ENCODE assay signal across 8 cellular contexts in the genomic region with DNA sequence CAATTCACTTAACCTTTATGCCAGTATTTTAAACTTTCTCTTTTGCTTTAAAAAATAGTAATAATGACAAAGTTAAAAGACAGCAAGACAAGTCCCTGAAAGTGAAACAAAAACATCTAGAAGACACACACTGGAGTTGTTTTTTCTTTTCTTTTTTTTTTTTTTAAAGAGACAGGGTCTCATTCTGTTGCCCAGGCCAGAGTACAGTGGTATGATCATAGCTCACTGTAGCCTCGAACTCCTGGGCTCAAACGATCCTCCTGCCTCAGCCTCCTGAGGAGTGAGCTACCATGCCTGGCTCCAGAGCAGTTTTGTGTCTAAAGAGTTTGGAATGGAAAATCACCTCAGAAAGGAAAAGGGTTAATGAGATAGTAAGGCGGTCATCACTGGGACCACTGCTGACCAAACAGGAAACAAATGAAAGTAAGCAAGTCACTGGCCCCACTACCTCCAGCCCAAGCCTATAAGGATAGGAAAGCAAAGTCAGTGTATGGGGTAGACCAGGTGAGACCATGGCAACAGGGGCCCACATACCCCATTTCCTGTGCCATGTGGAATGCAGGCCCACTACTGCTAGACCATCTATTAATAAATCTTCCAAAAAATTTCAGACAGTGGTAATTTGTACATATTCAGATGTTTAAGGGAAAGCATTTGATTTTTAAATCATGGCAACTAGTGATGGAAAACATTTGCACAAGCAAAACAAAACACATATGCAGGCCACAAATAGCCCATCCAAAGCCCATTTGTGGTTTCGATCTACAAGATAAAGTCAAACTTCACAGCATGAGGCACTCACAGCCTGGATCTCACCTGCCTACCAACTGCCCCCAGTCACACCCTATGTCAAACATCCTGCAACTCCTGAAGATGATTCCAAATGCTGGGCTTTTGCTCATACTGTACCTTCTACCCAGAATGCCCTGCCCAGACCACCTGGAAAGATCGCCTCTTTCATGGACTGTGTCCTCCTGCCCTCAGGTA.
DNase-seq lines count a peak whose midpoint lies in the region; ATAC-seq and TF ChIP-seq lines count a peak whose summit lies in the region.

No MANE protein-coding gene starts in this region.

- BruUV-seq in PC-9 (replicated peaks; lab: Mats Ljungman, UMichigan) = no TSS peak

- H4K20me1 ChIP-seq in DND-41 (ENCODE audit: insufficient read depth, low read length) (no peaks in the 10 kb centered on the region), PC-9 (ENCODE audit: insufficient read depth) (no peaks in the 10 kb centered on the region)

- peak; percentile 84 for ATAC-seq in DND-41 (ENCODE audit: insufficient read depth, low read depth)
- ATAC-seq in GM21390 (IDR thresholded peaks at IDR 0.05; ENCODE audit: unreplicated experiment) = peak; percentile 72
- ATAC-seq in HG03575 (IDR thresholded peaks at IDR 0.05; ENCODE audit: extremely low read depth, insufficient number of reproducible peaks, low FRiP score, unreplicated experiment) = peak; percentile 83

- H3K27ac ChIP-seq in DND-41 (ENCODE audit: low read length) (peak overlapping the region; percentile 71), PC-9 (no peak overlapping the region), adrenal gland (peak overlapping the region in 2 of 5 donors; percentile 5 to 19)

- peak overlapping the region; percentile 86 for H2AFZ ChIP-seq in DND-41 (ENCODE audit: low read depth, low read length)
- no peak overlapping the region for H2AFZ ChIP-seq in PC-9

- H3K4me1 ChIP-seq in DND-41 (ENCODE audit: insufficient read depth, low read length) = peaks cover 29% of the 10 kb centered on the region
- H3K4me1 ChIP-seq in PC-9 (replicated peaks; ENCODE audit: insufficient read depth) = no peaks in the 10 kb centered on the region; the same call in 1 of the 2 replicates
- H3K4me1 ChIP-seq in adrenal gland (replicated peaks in 1 of 2) = peaks cover 0 to 19% of the 10 kb centered on the region in 2 donors

- H3F3A ChIP-seq in PC-9 (ENCODE audit: insufficient read depth, low read depth) = no peaks in the 10 kb centered on the region

- CTCF ChIA-PET in PC-9 (lab: Charles Lee) = no interaction called here

- DNase-seq in DND-41 (peak; percentile 29), fibroblast of pulmonary artery (ENCODE audit: low read depth) (peak; percentile 32), AML-193 (lab: John Stamatoyannopoulos, UW) (no peak), PC-9 (no peak), glomerular visceral epithelial cell (ENCODE audit: extremely low spot score) (no peak), adrenal gland (no peak)

- H3K4me2 ChIP-seq in DND-41 (ENCODE audit: insufficient read depth, low read length) (peak overlapping the region; percentile 60), PC-9 (no peak overlapping the region)

- TF ChIP-seq POLR2A in adrenal gland (IDR thresholded peaks at IDR 0.05) = no peak

- H3K27me3 ChIP-seq in DND-41 (ENCODE audit: insufficient read depth, low read length, poor library complexity) = no peaks in the 10 kb centered on the region
- no peaks in the 10 kb centered on the region for H3K27me3 ChIP-seq in PC-9 (ENCODE audit: insufficient read depth, low read depth)
- H3K27me3 ChIP-seq in adrenal gland = no peaks in the 10 kb centered on the region

- H3K9me2 ChIP-seq in PC-9 (ENCODE audit: insufficient read depth) = no peaks in the 10 kb centered on the region

- POLR2A ChIA-PET in PC-9 (lab: Charles Lee; ENCODE audit: unreplicated experiment) = no interaction called here

- TF ChIP-seq CTCF in DND-41 (IDR thresholded peaks at IDR 0.05; ENCODE audit: borderline replicate concordance, extremely low read depth, low read length, poor library complexity, severe bottlenecking) (no peak), fibroblast of pulmonary artery (IDR thresholded peaks at IDR 0.05; ENCODE audit: low read length, missing control alignments) (no peak), PC-9 (conservative IDR thresholded peaks at IDR 0.05) (no peak), adrenal gland (IDR thresholded peaks at IDR 0.05) (no peak)

- H3K36me3 ChIP-seq in DND-41 (ENCODE audit: insufficient read depth, low read length) (no peaks in the 10 kb centered on the region), PC-9 (ENCODE audit: low read depth) (no peaks in the 10 kb centered on the region), adrenal gland (replicated peaks in 1 of 2) (no peaks in the 10 kb centered on the region)

- no peaks in the 10 kb centered on the region for H3K79me2 ChIP-seq in DND-41 (ENCODE audit: insufficient read depth, low read length)
- H3K79me2 ChIP-seq in PC-9 (ENCODE audit: low read depth) = no peaks in the 10 kb centered on the region

- H3K4me3 ChIP-seq in DND-41 (ENCODE audit: low read depth in 1 of 2, low read length in 2 of 2) = peak overlapping the region in 1 of 2 experiments; percentile 40; a peak in 3 of 4 replicates
- H3K4me3 ChIP-seq in fibroblast of pulmonary artery (replicated peaks; ENCODE audit: low read depth, low read length) = peak overlapping the region; percentile 10
- H3K4me3 ChIP-seq in PC-9 = no peak overlapping the region
- H3K4me3 ChIP-seq in adrenal gland = peak overlapping the region in 1 of 4 donors; percentile 40

- H3K9me3 ChIP-seq in DND-41 (ENCODE audit: insufficient read depth, low read length, severe bottlenecking) (peaks cover 8% of the 10 kb centered on the region), PC-9 (ENCODE audit: insufficient read depth, low read depth) (no peaks in the 10 kb centered on the region), adrenal gland (replicated peaks in 1 of 3) (no peaks in the 10 kb centered on the region)

- intact Hi-C loops in PC-9 (cut with micrococcal nuclease; ENCODE audit: unreplicated experiment) (no loop called here), adrenal gland (cut with DNase I) (no loop called here)

- peak overlapping the region; percentile 42 for H3K9ac ChIP-seq in DND-41 (ENCODE audit: low read depth, low read length)

- WGBS in adrenal gland, 4 donors = 61 to 74% (median 69%) methylated on average over 5 of the region's 5 CpGs

Comparison
In these comparisons a context has a peak if more than half of its experiments do, and no peak if none do; other contexts are left out.
1. DNase-seq: peak in DND-41 (single experiment) and fibroblast of pulmonary artery (single experiment); none in AML-193 (0 of 2), PC-9 (0 of 2), glomerular visceral epithelial cell (single experiment) and adrenal gland (0 of 7).
2. Peak in every context shown above with its lines, with median percentiles within 50 percentile points of each other: ATAC-seq.